Comparison of ENCODE assay signal across 1 cellular context in genomic region chr6:15244605-15245360, GRCh38.
TF ChIP-seq lines count a peak whose summit lies in the region.

No MANE protein-coding gene starts in this region.

TF ChIP-seq in K562, 482 proteins besides CTCF, POLR2A, EP300 and RAD21 (continued from another document):
- TF ChIP-seq CREB5 (CRISPR knock-in tag; IDR thresholded peaks at IDR 0.05) (no peak), SOX6 (IDR thresholded peaks at IDR 0.05) (peak; percentile 57; the same call in 1 of the 2 replicates), SAP30 (IDR thresholded peaks at IDR 0.05; ENCODE audit: borderline replicate concordance, insufficient read depth, low read depth, low read length, poor library complexity, severe bottlenecking) (peak; percentile 77), ZNF717 (CRISPR knock-in tag; IDR thresholded peaks at IDR 0.05) (no peak)
- TF ChIP-seq, protein P1, sequence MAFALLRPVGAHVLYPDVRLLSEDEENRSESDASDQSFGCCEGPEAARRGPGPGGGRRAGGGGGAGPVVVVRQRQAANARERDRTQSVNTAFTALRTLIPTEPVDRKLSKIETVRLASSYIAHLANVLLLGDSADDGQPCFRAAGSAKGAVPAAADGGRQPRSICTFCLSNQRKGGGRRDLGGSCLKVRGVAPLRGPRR (CRISPR knock-in tag; IDR thresholded peaks at IDR 0.05) = peak; percentile 60; the same call in 1 of the 2 replicates
